Comparison of ENCODE assay signal across 1 cellular context in the genomic region with DNA sequence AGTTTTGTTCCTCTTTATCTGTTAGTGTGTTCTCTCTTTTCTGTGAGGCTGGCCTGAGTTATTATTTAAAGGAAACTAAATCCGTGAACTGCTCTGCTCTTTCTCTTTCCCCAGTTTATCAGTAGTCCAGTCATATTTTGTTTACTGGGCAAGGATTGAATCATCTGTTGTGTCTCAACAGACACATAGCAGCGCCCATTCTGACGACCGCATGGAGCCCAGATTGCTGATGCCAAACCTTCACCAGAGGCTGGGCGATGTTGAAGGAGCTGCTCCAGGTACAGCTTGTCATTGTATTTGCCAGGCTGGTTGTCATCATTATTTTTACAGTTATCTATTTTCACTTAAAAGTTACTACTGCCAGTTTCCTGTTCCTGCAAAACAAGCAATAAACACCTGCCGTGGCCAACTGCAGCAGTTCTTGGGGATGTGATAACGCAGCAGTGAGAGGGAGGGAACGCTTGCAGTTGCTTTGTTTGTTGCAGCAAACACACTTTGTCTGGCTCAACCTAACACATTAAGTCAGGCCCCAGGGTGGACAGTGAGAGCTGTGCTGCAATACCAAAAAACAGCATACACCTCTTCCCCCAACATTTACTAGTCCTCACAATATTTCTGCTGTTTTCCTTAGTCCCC.
TF ChIP-seq lines count a peak whose summit lies in the region.

No MANE protein-coding gene starts in this region.

TF ChIP-seq in GM23338, 12 proteins besides CTCF, POLR2A, EP300 and RAD21 (continued from another document):
- TF ChIP-seq, protein P1, sequence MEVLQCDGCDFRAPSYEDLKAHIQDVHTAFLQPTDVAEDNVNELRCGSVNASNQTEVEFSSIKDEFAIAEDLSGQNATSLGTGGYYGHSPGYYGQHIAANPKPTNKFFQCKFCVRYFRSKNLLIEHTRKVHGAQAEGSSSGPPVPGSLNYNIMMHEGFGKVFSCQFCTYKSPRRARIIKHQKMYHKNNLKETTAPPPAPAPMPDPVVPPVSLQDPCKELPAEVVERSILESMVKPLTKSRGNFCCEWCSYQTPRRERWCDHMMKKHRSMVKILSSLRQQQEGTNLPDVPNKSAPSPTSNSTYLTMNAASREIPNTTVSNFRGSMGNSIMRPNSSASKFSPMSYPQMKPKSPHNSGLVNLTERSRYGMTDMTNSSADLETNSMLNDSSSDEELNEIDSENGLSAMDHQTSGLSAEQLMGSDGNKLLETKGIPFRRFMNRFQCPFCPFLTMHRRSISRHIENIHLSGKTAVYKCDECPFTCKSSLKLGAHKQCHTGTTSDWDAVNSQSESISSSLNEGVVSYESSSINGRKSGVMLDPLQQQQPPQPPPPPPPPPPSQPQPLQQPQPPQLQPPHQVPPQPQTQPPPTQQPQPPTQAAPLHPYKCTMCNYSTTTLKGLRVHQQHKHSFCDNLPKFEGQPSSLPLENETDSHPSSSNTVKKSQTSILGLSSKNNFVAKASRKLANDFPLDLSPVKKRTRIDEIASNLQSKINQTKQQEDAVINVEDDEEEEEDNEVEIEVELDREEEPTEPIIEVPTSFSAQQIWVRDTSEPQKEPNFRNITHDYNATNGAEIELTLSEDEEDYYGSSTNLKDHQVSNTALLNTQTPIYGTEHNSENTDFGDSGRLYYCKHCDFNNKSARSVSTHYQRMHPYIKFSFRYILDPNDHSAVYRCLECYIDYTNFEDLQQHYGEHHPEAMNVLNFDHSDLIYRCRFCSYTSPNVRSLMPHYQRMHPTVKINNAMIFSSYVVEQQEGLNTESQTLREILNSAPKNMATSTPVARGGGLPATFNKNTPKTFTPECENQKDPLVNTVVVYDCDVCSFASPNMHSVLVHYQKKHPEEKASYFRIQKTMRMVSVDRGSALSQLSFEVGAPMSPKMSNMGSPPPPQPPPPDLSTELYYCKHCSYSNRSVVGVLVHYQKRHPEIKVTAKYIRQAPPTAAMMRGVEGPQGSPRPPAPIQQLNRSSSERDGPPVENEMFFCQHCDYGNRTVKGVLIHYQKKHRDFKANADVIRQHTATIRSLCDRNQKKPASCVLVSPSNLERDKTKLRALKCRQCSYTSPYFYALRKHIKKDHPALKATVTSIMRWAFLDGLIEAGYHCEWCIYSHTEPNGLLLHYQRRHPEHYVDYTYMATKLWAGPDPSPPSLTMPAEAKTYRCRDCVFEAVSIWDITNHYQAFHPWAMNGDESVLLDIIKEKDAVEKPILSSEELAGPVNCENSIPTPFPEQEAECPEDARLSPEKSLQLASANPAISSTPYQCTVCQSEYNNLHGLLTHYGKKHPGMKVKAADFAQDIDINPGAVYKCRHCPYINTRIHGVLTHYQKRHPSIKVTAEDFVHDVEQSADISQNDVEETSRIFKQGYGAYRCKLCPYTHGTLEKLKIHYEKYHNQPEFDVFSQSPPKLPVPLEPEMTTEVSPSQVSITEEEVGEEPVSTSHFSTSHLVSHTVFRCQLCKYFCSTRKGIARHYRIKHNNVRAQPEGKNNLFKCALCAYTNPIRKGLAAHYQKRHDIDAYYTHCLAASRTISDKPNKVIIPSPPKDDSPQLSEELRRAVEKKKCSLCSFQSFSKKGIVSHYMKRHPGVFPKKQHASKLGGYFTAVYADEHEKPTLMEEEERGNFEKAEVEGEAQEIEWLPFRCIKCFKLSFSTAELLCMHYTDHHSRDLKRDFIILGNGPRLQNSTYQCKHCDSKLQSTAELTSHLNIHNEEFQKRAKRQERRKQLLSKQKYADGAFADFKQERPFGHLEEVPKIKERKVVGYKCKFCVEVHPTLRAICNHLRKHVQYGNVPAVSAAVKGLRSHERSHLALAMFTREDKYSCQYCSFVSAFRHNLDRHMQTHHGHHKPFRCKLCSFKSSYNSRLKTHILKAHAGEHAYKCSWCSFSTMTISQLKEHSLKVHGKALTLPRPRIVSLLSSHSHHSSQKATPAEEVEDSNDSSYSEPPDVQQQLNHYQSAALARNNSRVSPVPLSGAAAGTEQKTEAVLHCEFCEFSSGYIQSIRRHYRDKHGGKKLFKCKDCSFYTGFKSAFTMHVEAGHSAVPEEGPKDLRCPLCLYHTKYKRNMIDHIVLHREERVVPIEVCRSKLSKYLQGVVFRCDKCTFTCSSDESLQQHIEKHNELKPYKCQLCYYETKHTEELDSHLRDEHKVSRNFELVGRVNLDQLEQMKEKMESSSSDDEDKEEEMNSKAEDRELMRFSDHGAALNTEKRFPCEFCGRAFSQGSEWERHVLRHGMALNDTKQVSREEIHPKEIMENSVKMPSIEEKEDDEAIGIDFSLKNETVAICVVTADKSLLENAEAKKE (CRISPR knock-in tag; IDR thresholded peaks at IDR 0.05), result no peak
- TF ChIP-seq ZNF331 (CRISPR knock-in tag; IDR thresholded peaks at IDR 0.05; ENCODE audit: low read depth) (no peak), ZNF114 (CRISPR knock-in tag; IDR thresholded peaks at IDR 0.05) (no peak), EZH2phosphoT487 (IDR thresholded peaks at IDR 0.05; ENCODE audit: unreplicated experiment) (no peak), STAT1 (IDR thresholded peaks at IDR 0.05; ENCODE audit: unreplicated experiment) (no peak), NANOG (IDR thresholded peaks at IDR 0.05; ENCODE audit: borderline replicate concordance) (no peak), JUNB (IDR thresholded peaks at IDR 0.05; ENCODE audit: unreplicated experiment) (no peak), EZH2 (IDR thresholded peaks at IDR 0.05; ENCODE audit: low read depth, unreplicated experiment) (no peak), POLR2AphosphoS5 (IDR thresholded peaks at IDR 0.05; ENCODE audit: low read depth) (no peak)
- TF ChIP-seq, protein P2, sequence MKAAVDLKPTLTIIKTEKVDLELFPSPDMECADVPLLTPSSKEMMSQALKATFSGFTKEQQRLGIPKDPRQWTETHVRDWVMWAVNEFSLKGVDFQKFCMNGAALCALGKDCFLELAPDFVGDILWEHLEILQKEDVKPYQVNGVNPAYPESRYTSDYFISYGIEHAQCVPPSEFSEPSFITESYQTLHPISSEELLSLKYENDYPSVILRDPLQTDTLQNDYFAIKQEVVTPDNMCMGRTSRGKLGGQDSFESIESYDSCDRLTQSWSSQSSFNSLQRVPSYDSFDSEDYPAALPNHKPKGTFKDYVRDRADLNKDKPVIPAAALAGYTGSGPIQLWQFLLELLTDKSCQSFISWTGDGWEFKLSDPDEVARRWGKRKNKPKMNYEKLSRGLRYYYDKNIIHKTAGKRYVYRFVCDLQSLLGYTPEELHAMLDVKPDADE (IDR thresholded peaks at IDR 0.05), result no peak
